8 cellular contexts compared by ENCODE assay signal in genomic region chr22:41301085-41302015, GRCh38. TPM values are rescaled to one million over a fixed set of nuclear protein-coding genes. Genes with fewer than 3 reads are reported as not detected.
DNase-seq lines count a peak whose midpoint lies in the region; ATAC-seq and TF ChIP-seq lines count a peak whose summit lies in the region.

ZC3H7B (plus strand) TSS chr22:41301525; CDS start chr22:41320661, 19,136 bp downstream.

- peak within 1 kb of the TSS; percentile 96 for H3K4me3 ChIP-seq in AG09309 (ENCODE audit: control insufficient read depth, low read depth, low read length)

- ATAC-seq in GM18907 (IDR thresholded peaks at IDR 0.05; ENCODE audit: unreplicated experiment) (peak; percentile 76), HG03139 (IDR thresholded peaks at IDR 0.05; ENCODE audit: unreplicated experiment) (peak; percentile 87)

- TF ChIP-seq CTCF in AG09309 (IDR thresholded peaks at IDR 0.05; ENCODE audit: control insufficient read depth, insufficient read depth, low read depth, low read length, missing control alignments), result peak; percentile 60

- no peak for DNase-seq in AG09309 (ENCODE audit: low read depth)
- peak; percentile 78 for DNase-seq in NCI-H345 (lab: John Stamatoyannopoulos, UW)
- DNase-seq in activated CD4-positive, alpha-beta T cell treated with anti-CD3 and anti-CD28 coated beads for 1 hour, result peak; percentile 75
- peak; percentile 89 for DNase-seq in cerebellum (ENCODE audit: low spot score)
- DNase-seq in kidney glomerular epithelial cell (lab: John Stamatoyannopoulos, UW), result peak; percentile 77
- DNase-seq in stimulated activated CD4-positive, alpha-beta T cell treated with anti-CD3 and anti-CD28 coated beads, Interleukin-1b, Interleukin-23, amount 100 ng/mL, for 1 hour (ENCODE audit: low read depth in 2 of 2), result peak; percentile 59 to 73

RNA-seq across cellular contexts. Expression of gene ZC3H7B, which starts in this region (rescaled TPM):
- 53.9 TPM for total RNA-seq in cerebellum
